In genomic region chr5:150015415-150015814, GRCh38 we compare ENCODE assay signal across 2 cellular contexts.
TF ChIP-seq lines count a peak whose summit lies in the region.

No MANE protein-coding gene starts in this region.

TF ChIP-seq in HepG2, 621 proteins besides CTCF, POLR2A, EP300 and RAD21:
- TF ChIP-seq SPEN (CRISPR knock-in tag; IDR thresholded peaks at IDR 0.05; ENCODE audit: low read depth) (no peak), ZFP90 (CRISPR knock-in tag; IDR thresholded peaks at IDR 0.05; ENCODE audit: borderline replicate concordance) (peak; percentile 99)
TF ChIP-seq in HepG2: peak in this region for 1.

TF ChIP-seq in SK-N-SH treated with all-trans-retinoic acid at 6 μM for 48 hours, 23 proteins besides CTCF, POLR2A, EP300 and RAD21:
- TF ChIP-seq ZNF70 (CRISPR knock-in tag; IDR thresholded peaks at IDR 0.05), result no peak
- TF ChIP-seq CREB5 (CRISPR knock-in tag; IDR thresholded peaks at IDR 0.05; ENCODE audit: low read depth), result no peak
- TF ChIP-seq BACH2 (CRISPR knock-in tag; IDR thresholded peaks at IDR 0.05; ENCODE audit: borderline replicate concordance), result no peak
- no peak for TF ChIP-seq GLIS3 (CRISPR knock-in tag; IDR thresholded peaks at IDR 0.05)
- TF ChIP-seq ARNTL (CRISPR knock-in tag; IDR thresholded peaks at IDR 0.05; ENCODE audit: borderline replicate concordance, low read depth), result no peak
- TF ChIP-seq ISL1 (CRISPR knock-in tag; IDR thresholded peaks at IDR 0.05), result no peak
- TF ChIP-seq SNAI2 (CRISPR knock-in tag; IDR thresholded peaks at IDR 0.05), result no peak
- no peak for TF ChIP-seq TCF4 (CRISPR knock-in tag; IDR thresholded peaks at IDR 0.05; ENCODE audit: borderline replicate concordance)
- no peak for TF ChIP-seq ZC3H10 (CRISPR knock-in tag; IDR thresholded peaks at IDR 0.05)
- TF ChIP-seq RARB (CRISPR knock-in tag; IDR thresholded peaks at IDR 0.05), result no peak
- no peak for TF ChIP-seq PPARA (CRISPR knock-in tag; IDR thresholded peaks at IDR 0.05; ENCODE audit: borderline replicate concordance)
- no peak for TF ChIP-seq ZFP3 (CRISPR knock-in tag; IDR thresholded peaks at IDR 0.05)
- no peak for TF ChIP-seq ESRRG (CRISPR knock-in tag; IDR thresholded peaks at IDR 0.05)
- no peak for TF ChIP-seq PATZ1 (CRISPR knock-in tag; IDR thresholded peaks at IDR 0.05; ENCODE audit: borderline replicate concordance)
